ENCODE assay signal across 19 cellular contexts in genomic region chr19:10690351-10690781, GRCh38. TPM values are rescaled to one million over a fixed set of nuclear protein-coding genes. Genes with fewer than 3 reads are reported as not detected.
DNase-seq lines count a peak whose midpoint lies in the region; ATAC-seq, FAIRE-seq and TF ChIP-seq lines count a peak whose summit lies in the region.
"Had no signal": no experiment of that assay in that cellular context is flagged by ENCODE, and none has a peak within 500 bp of the region (broad histone marks: within the 10 kb centered on the region; RNA-seq: fewer than 3 reads in every experiment).

No MANE protein-coding gene starts in this region.

- H3K4me2 ChIP-seq in GM23338, result no peak overlapping the region
- H3K4me2 ChIP-seq: BLaER1 had no signal

- 42% methylated on average over 4 of the region's 7 CpGs for WGBS in suprapubic skin

- no peak overlapping the region for H3K4me3 Mint-ChIP-seq in GM23338
- H3K4me3 Mint-ChIP-seq: activated T-helper 17 cell treated with anti-CD3 and anti-CD28 coated beads, Interleukin-2, amount 50 U/mL, for 72 hours had no signal

- H3K27me3 ChIP-seq in GM23338 (ENCODE audit: insufficient read depth), result no peaks in the 10 kb centered on the region
- no peaks in the 10 kb centered on the region for H3K27me3 ChIP-seq in brain microvascular endothelial cell (replicated peaks)
- no peaks in the 10 kb centered on the region for H3K27me3 ChIP-seq in suprapubic skin
- H3K27me3 ChIP-seq: BLaER1, vagina had no signal

- H3K27ac Mint-ChIP-seq in GM23338, result peak overlapping the region; percentile 36; the same call in 1 of the 2 replicates
- H3K27ac Mint-ChIP-seq: activated T-helper 17 cell treated with anti-CD3 and anti-CD28 coated beads, Interleukin-2, amount 50 U/mL, for 72 hours had no signal

- DNase-seq in GM23338 (ENCODE audit: low spot score), result no peak
- peak; percentile 15 for DNase-seq in brain microvascular endothelial cell
- peak; percentile 79 for DNase-seq in kidney
- DNase-seq in NOMO-1 (lab: John Stamatoyannopoulos, UW; ENCODE audit: unreplicated experiment in 2 of 2), result no peak
- DNase-seq in suprapubic skin (ENCODE audit: low spot score in 2 of 2), result no peak
- no peak for DNase-seq in NCI-H2029 treated with DMSO at 0.1 percent for 48 hours (lab: John Stamatoyannopoulos, UW)
- no peak for DNase-seq in islet precursor cell
- DNase-seq: caudate nucleus, left cardiac atrium, NCI-H1105 treated with DMSO at 0.1 percent for 48 hours, NCI-H526, occipital lobe, SHP77 had no signal

- TF ChIP-seq EP300 in suprapubic skin (IDR thresholded peaks at IDR 0.05), result no peak

- H3F3A ChIP-seq in GM23338 (replicated peaks; ENCODE audit: low read depth), result peaks cover 71% of the 10 kb centered on the region

- no peak for TF ChIP-seq POLR2A in suprapubic skin (IDR thresholded peaks at IDR 0.05)

- H3K36me3 ChIP-seq in GM23338 (ENCODE audit: insufficient read depth), result peaks cover 56% of the 10 kb centered on the region
- peaks cover 61% of the 10 kb centered on the region for H3K36me3 ChIP-seq in brain microvascular endothelial cell (replicated peaks)
- peaks cover 27 to 42% of the 10 kb centered on the region in 2 donors for H3K36me3 ChIP-seq in kidney (ENCODE audit: control insufficient read depth in 1 of 2, insufficient read depth in 2 of 2, low read length in 2 of 2)
- H3K36me3 ChIP-seq in suprapubic skin, result peaks cover 68% of the 10 kb centered on the region

- H3K27me3 Mint-ChIP-seq in GM23338 (ENCODE audit: insufficient read depth, low read depth, poor library complexity), result peaks cover 41% of the 10 kb centered on the region
- H3K27me3 Mint-ChIP-seq: activated T-helper 17 cell treated with anti-CD3 and anti-CD28 coated beads, Interleukin-2, amount 50 U/mL, for 72 hours had no signal

- H3K9me3 Mint-ChIP-seq in GM23338, result no peaks in the 10 kb centered on the region; the same call in 2 of the 3 replicates
- H3K9me3 Mint-ChIP-seq: activated T-helper 17 cell treated with anti-CD3 and anti-CD28 coated beads, Interleukin-2, amount 50 U/mL, for 72 hours had no signal

- H4K20me1 ChIP-seq in GM23338 (replicated peaks; ENCODE audit: insufficient read depth), result peaks cover 54% of the 10 kb centered on the region

- ATAC-seq in GM23338, result no peak
- ATAC-seq: activated CD4-positive, CD25-positive, alpha-beta regulatory T cell treated with anti-CD3 and anti-CD28 coated beads, Interleukin-2, amount 50 U/mL, for 24 hours; activated T-helper 17 cell treated with anti-CD3 and anti-CD28 coated beads, Interleukin-2, amount 50 U/mL, for 72 hours had no signal

- peaks cover 72% of the 10 kb centered on the region for H3K36me3 Mint-ChIP-seq in GM23338 (ENCODE audit: low read depth)

- in situ Hi-C loops in brain microvascular endothelial cell (cut with HindIII; ENCODE audit: low pct_ligation_motif_present, low sequenced_read_pairs), result no loop called here

- H3K4me3 ChIP-seq in GM23338, result no peak overlapping the region
- no peak overlapping the region for H3K4me3 ChIP-seq in brain microvascular endothelial cell (ENCODE audit: low read depth, low read length)
- H3K4me3 ChIP-seq in kidney (ENCODE audit: low read length in 2 of 2), result no peak overlapping the region
- no peak overlapping the region for H3K4me3 ChIP-seq in suprapubic skin
- H3K4me3 ChIP-seq: BLaER1, vagina had no signal

- peaks cover 15% of the 10 kb centered on the region for H3K4me1 Mint-ChIP-seq in GM23338

- H3K9me3 ChIP-seq in kidney (ENCODE audit: control insufficient read depth in 1 of 2, low read length in 2 of 2), result no peaks in the 10 kb centered on the region
- no peaks in the 10 kb centered on the region for H3K9me3 ChIP-seq in suprapubic skin
- H3K9me3 ChIP-seq: BLaER1, vagina had no signal

- H3K27ac ChIP-seq in 22Rv1 (peak overlapping the region; percentile 27; the same call in 1 of the 2 replicates), GM23338 (ENCODE audit: low read depth) (peak overlapping the region; percentile 14; the same call in 1 of the 2 replicates), brain microvascular endothelial cell (no peak overlapping the region), kidney (ENCODE audit: low read depth in 2 of 2, low read length in 2 of 2) (no peak overlapping the region), suprapubic skin (no peak overlapping the region)
- H3K27ac ChIP-seq: BLaER1, vagina had no signal

- H2AFZ ChIP-seq in GM23338, result no peak overlapping the region

- peaks cover 5% of the 10 kb centered on the region; the same call in 1 of the 2 replicates for H3K4me1 ChIP-seq in GM23338 (ENCODE audit: insufficient read depth)
- peaks cover 0 to 3% of the 10 kb centered on the region in 2 donors for H3K4me1 ChIP-seq in kidney (ENCODE audit: control insufficient read depth in 1 of 2, insufficient read depth in 1 of 2, low read depth in 1 of 2, low read length in 2 of 2)
- H3K4me1 ChIP-seq in suprapubic skin, result peaks cover 17% of the 10 kb centered on the region

- FAIRE-seq in kidney (lab: Jason Lieb, UNC), result no peak
- FAIRE-seq: frontal cortex had no signal

- intact Hi-C loops in kidney (cut with DNase I), result no loop called here

- no peak overlapping the region for H3K9ac ChIP-seq in kidney (ENCODE audit: low read length in 2 of 2)
- H3K9ac ChIP-seq: BLaER1 had no signal

- TF ChIP-seq CTCF in 22Rv1 (IDR thresholded peaks at IDR 0.05) (no peak), GM23338 (conservative IDR thresholded peaks at IDR 0.05; ENCODE audit: low read depth in 2 of 2) (no peak), brain microvascular endothelial cell (IDR thresholded peaks at IDR 0.05; ENCODE audit: low read depth, low read length, missing control alignments) (no peak), kidney (IDR thresholded peaks at IDR 0.05; ENCODE audit: borderline replicate concordance, extremely low read depth, insufficient read depth) (no peak), suprapubic skin (IDR thresholded peaks at IDR 0.05) (no peak)

- H3K79me2 ChIP-seq in GM23338 (replicated peaks; ENCODE audit: insufficient read depth), result peaks cover 19% of the 10 kb centered on the region

- no peaks in the 10 kb centered on the region for H3K9me2 ChIP-seq in GM23338 (ENCODE audit: insufficient read depth)

TF ChIP-seq in GM23338, 12 proteins besides CTCF, POLR2A, EP300 and RAD21 (continues in another document):
- TF ChIP-seq, protein P1, sequence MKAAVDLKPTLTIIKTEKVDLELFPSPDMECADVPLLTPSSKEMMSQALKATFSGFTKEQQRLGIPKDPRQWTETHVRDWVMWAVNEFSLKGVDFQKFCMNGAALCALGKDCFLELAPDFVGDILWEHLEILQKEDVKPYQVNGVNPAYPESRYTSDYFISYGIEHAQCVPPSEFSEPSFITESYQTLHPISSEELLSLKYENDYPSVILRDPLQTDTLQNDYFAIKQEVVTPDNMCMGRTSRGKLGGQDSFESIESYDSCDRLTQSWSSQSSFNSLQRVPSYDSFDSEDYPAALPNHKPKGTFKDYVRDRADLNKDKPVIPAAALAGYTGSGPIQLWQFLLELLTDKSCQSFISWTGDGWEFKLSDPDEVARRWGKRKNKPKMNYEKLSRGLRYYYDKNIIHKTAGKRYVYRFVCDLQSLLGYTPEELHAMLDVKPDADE (IDR thresholded peaks at IDR 0.05), result no peak
- TF ChIP-seq EZH2 (IDR thresholded peaks at IDR 0.05; ENCODE audit: low read depth, unreplicated experiment) (no peak), JUNB (IDR thresholded peaks at IDR 0.05; ENCODE audit: unreplicated experiment) (no peak), EZH2phosphoT487 (IDR thresholded peaks at IDR 0.05; ENCODE audit: unreplicated experiment) (no peak), ZNF114 (CRISPR knock-in tag; IDR thresholded peaks at IDR 0.05) (no peak), NANOG (IDR thresholded peaks at IDR 0.05; ENCODE audit: borderline replicate concordance) (no peak), ZNF331 (CRISPR knock-in tag; IDR thresholded peaks at IDR 0.05; ENCODE audit: low read depth) (no peak), CREB1 (CRISPR knock-in tag; IDR thresholded peaks at IDR 0.05; ENCODE audit: low read depth) (no peak), STAT1 (IDR thresholded peaks at IDR 0.05; ENCODE audit: unreplicated experiment) (no peak), POLR2AphosphoS5 (IDR thresholded peaks at IDR 0.05; ENCODE audit: low read depth) (no peak)

RNA-seq across cellular contexts. Expression of gene QTRT1, which starts 10.9 kb away (rescaled TPM):
- 54.5 and 61.2 TPM in 2 replicates for total RNA-seq in GM23338 (2014; rRNA removed; shearing (Covaris generic))
- 77.4 and 83.5 TPM in 2 replicates for polyA plus RNA-seq in GM23338 (2016; fragmentation: Nextera tagmentation; extraction: Ambion mirVana)
- total RNA-seq in kidney, result 55.2 TPM
- 77.2 TPM for polyA plus RNA-seq in kidney (ENCODE audit: insufficient read depth, low read depth, low replicate concordance)
- total RNA-seq in suprapubic skin, result 10 to 100 TPM; 34.4 to 57.2 (median 40.2) TPM

RNA-seq across cellular contexts. Expression of gene DNM2, which starts 27.5 kb away (rescaled TPM):
- total RNA-seq in GM23338 (2014; rRNA removed; shearing (Covaris generic)), result 107 and 138 TPM in 2 replicates
- 40.0 and 40.7 TPM in 2 replicates for polyA plus RNA-seq in GM23338 (2016; fragmentation: Nextera tagmentation; extraction: Ambion mirVana)
- total RNA-seq in kidney, result 226 TPM
- polyA plus RNA-seq in kidney (ENCODE audit: insufficient read depth, low read depth, low replicate concordance), result 79.0 TPM
- 100 to 1,000 TPM; 135 to 322 (median 173) TPM for total RNA-seq in suprapubic skin

RNA-seq across cellular contexts. Expression of gene ILF3, which starts 36.2 kb away (rescaled TPM):
- total RNA-seq in GM23338 (2014; rRNA removed; shearing (Covaris generic)), result 544 and 573 TPM in 2 replicates
- polyA plus RNA-seq in GM23338 (2016; fragmentation: Nextera tagmentation; extraction: Ambion mirVana), result 616 and 625 TPM in 2 replicates
- total RNA-seq in kidney, result 206 TPM
- 58.3 TPM for polyA plus RNA-seq in kidney (ENCODE audit: insufficient read depth, low read depth, low replicate concordance)
- 100 to 1,000 TPM; 114 to 280 (median 132) TPM for total RNA-seq in suprapubic skin

Comparison
In these comparisons a context has a peak if more than half of its experiments do, and no peak if none do; other contexts are left out.
1. H3K27ac ChIP-seq: peak in 22Rv1 (single experiment) and GM23338 (single experiment); none in brain microvascular endothelial cell (single experiment), kidney (0 of 2) and suprapubic skin (single experiment).
2. DNase-seq: peak in brain microvascular endothelial cell (single experiment) and kidney (single experiment); none in GM23338 (single experiment), NOMO-1 (0 of 2), suprapubic skin (0 of 2), NCI-H2029 treated with DMSO at 0.1 percent for 48 hours (single experiment) and islet precursor cell (single experiment).